Comparison of ENCODE assay signal across 9 cellular contexts in the genomic region with DNA sequence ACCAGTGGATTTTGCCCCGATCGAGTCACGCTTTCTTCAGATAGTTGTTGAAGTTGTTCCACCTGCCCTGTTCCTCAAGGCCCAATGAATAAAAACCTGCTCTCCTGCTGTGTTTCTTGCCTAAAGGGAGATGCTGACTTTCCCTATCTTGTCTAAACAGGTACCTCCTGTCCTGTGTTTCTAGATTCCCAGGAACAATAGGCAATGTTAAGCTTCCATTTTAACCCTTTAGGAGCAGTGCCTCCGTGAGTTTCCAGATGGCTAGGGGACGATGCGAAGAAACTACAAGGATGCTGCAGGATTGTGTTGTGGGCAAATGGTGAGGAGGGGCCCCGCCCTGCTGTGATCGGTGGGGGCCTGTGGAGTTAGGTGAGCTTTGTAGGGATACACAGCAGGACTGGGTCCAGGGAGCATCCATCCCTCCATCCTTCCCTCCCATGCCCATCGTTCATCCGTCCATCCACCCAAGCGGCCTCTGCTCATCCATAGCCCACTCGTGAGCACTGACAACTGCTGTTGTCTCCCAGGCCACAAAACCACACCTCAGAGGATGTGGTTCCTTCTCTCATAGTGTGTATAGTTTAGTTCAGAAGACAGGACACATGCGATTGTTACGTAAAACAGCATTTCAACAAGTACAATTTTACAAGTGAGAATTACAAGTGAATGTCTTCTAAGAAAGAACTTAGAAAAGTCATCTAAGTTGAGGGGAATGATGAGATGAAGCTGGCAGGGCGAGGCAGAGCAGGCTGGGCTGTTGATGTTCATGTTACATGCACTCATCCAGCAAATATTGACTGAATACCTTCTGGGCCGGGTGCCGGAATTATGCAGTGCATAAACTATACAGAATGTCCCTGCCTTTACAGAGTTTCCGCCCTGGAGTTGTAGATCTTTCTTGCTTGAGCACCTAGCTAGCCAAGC. TPM values are rescaled to one million over a fixed set of nuclear protein-coding genes. Genes with fewer than 3 reads are reported as not detected.
A peak's percentile ranks its signal among the peaks of the same experiment; 100 is the strongest.
DNase-seq lines count a peak whose midpoint lies in the region; ATAC-seq and TF ChIP-seq lines count a peak whose summit lies in the region.
"Had no signal": no experiment of that assay in that cellular context is flagged by ENCODE, and none has a peak within 500 bp of the region (broad histone marks: within the 10 kb centered on the region; RNA-seq: fewer than 3 reads in every experiment).

No MANE protein-coding gene starts in this region.

- H3K9me3 ChIP-seq in MG63, result no peaks in the 10 kb centered on the region

- no peak overlapping the region for H3K4me3 ChIP-seq in MG63

- H3K36me3 ChIP-seq in MG63, result no peaks in the 10 kb centered on the region

- H3K36me3 Mint-ChIP-seq in endothelial cell (ENCODE audit: low read depth, unreplicated experiment), result no peaks in the 10 kb centered on the region

- H3K27me3 Mint-ChIP-seq in endothelial cell (ENCODE audit: unreplicated experiment), result peaks cover 2% of the 10 kb centered on the region

- ATAC-seq in stimulated activated naive CD8-positive, alpha-beta T cell treated with anti-CD3 and anti-CD28 coated beads, Interleukin-15, Interleukin-2, amounts not matched to agents 100 U/mL and 50 U/mL, for 24 hours, result no peak
- no peak for ATAC-seq in HG03108 (IDR thresholded peaks at IDR 0.05; ENCODE audit: unreplicated experiment)
- ATAC-seq: HCT116 had no signal

- peaks cover 43% of the 10 kb centered on the region for H3K4me1 Mint-ChIP-seq in endothelial cell (ENCODE audit: unreplicated experiment)

- H3K9me3 Mint-ChIP-seq in endothelial cell (ENCODE audit: unreplicated experiment), result no peaks in the 10 kb centered on the region

- H3K27me3 ChIP-seq in MG63, result no peaks in the 10 kb centered on the region

- no peak overlapping the region for H3K4me3 Mint-ChIP-seq in endothelial cell (ENCODE audit: unreplicated experiment)

- no peak for TF ChIP-seq CTCF in endothelial cell (IDR thresholded peaks at IDR 0.05; ENCODE audit: unreplicated experiment)

- H3K27ac Mint-ChIP-seq in endothelial cell (ENCODE audit: unreplicated experiment), result peak overlapping the region; percentile 42

- DNase-seq in MG63 (peak; percentile 53), endothelial cell (ENCODE audit: low spot score) (no peak), NCI-H187 treated with DMSO at 0.1 percent for 48 hours (lab: John Stamatoyannopoulos, UW) (no peak), Ammon's horn (ENCODE audit: low spot score) (no peak)
- peak; percentile 36 for DNase-seq in activated CD4-positive, alpha-beta T cell treated with anti-CD3 and anti-CD28 coated beads, Interleukin-2, amount 50 U/mL, for 1 hour
- DNase-seq in stimulated activated naive CD8-positive, alpha-beta T cell treated with anti-CD3 and anti-CD28 coated beads, Interleukin-15, Interleukin-2, amounts not matched to agents 100 U/mL and 50 U/mL, for 24 hours, result peak; percentile 43
- DNase-seq: IMR-90 had no signal

RNA-seq across cellular contexts. Expression of a gene that starts 5.2 kb away (rescaled TPM):
- 2.3 and 3.0 TPM in 2 replicates for total RNA-seq in MG63 (2014; rRNA removed; shearing (Covaris generic); ENCODE audit: low replicate concordance)
- total RNA-seq in endothelial cell (ENCODE audit: unreplicated experiment), result 9.8 TPM

RNA-seq across cellular contexts. Expression of a gene that starts 5.6 kb away (rescaled TPM):
- 0.79 and 1.9 TPM in 2 replicates for total RNA-seq in MG63 (2014; rRNA removed; shearing (Covaris generic); ENCODE audit: low replicate concordance)
- total RNA-seq in endothelial cell (ENCODE audit: unreplicated experiment), result 2.4 TPM

RNA-seq across cellular contexts. Expression of a gene that starts 48.6 kb away (rescaled TPM):
- 174 and 187 TPM in 2 replicates for total RNA-seq in MG63 (2014; rRNA removed; shearing (Covaris generic); ENCODE audit: low replicate concordance)
- 70.3 TPM for total RNA-seq in endothelial cell (ENCODE audit: unreplicated experiment)

Comparison
In these comparisons a context has a peak if more than half of its experiments do, and no peak if none do; other contexts are left out.
1. DNase-seq: peak in MG63 (single experiment), activated CD4-positive, alpha-beta T cell treated with anti-CD3 and anti-CD28 coated beads, Interleukin-2, amount 50 U/mL, for 1 hour (single experiment) and stimulated activated naive CD8-positive, alpha-beta T cell treated with anti-CD3 and anti-CD28 coated beads, Interleukin-15, Interleukin-2, amounts not matched to agents 100 U/mL and 50 U/mL, for 24 hours (single experiment); none in endothelial cell (single experiment), NCI-H187 treated with DMSO at 0.1 percent for 48 hours (single experiment) and Ammon's horn (single experiment).